In the genomic region with DNA sequence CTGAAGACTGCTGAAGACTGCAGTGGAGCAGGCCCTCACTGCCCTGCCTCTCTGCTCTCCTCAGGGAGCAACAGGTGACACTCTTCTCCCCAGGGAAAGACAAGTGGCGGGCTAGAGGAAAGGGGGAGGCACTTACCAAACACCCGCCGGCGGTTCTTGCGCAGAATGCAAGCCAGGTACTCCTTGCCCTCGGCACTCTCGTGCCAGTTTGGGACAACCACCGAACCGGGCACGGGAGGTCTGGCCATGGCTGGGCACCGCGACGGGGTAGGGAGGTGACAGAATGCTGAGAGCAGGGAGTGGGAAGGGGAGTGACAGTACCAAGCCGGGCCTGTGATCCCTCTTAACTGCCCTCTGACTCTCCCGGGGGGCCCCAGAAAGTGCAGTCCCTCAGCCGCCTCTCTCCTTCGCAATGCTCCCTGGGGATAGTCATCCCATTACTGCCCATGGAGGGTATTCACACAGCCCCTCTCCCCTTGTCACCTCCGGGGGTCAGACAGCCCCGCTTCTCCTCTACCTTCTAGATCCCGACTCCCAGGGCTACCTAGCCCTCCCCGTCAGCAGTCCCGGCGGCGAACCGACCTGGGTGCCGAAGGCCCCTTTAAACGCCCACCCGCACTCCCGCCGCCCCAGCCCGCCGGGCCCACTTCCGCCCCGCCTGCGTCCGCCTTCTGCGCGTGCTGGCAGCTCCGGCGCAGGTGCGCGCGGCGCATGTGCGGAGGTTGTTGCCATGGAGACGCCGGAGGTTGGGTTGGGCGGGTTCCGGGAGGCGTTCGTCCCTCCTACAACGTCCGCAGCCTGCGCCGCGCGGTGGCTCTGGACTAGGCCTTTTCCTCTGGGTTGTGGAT, we compare ENCODE assay signal across 8 cellular contexts. TPM values are rescaled to one million over a fixed set of nuclear protein-coding genes. Genes with fewer than 3 reads are reported as not detected.
DNase-seq lines count a peak whose midpoint lies in the region; ATAC-seq and TF ChIP-seq lines count a peak whose summit lies in the region.

A gene with protein sequence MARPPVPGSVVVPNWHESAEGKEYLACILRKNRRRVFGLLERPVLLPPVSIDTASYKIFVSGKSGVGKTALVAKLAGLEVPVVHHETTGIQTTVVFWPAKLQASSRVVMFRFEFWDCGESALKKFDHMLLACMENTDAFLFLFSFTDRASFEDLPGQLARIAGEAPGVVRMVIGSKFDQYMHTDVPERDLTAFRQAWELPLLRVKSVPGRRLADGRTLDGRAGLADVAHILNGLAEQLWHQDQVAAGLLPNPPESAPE (minus strand): TSS at position 689 of the 848 bp plus-strand sequence. CDS start 441 bp downstream, at position 248.

- TF ChIP-seq CTCF in GM13977 (IDR thresholded peaks at IDR 0.05; ENCODE audit: extremely low read depth, insufficient read depth, missing control alignments) (no peak), ascending aorta (IDR thresholded peaks at IDR 0.05) (no peak)

- peak; percentile 97 for DNase-seq in GM13977 (ENCODE audit: low spot score)
- peak; percentile 80 for DNase-seq in NCI-H1694 treated with DMSO at 0.1 percent for 48 hours (lab: John Stamatoyannopoulos, UW)
- DNase-seq in T-helper 2 cell = peak; percentile 92 to 94 (median 93)
- DNase-seq in ascending aorta (ENCODE audit: low spot score in 2 of 2) = peak; percentile 68 to 97
- peak; percentile 94 for DNase-seq in hepatic stellate cell (ENCODE audit: low spot score)
- peak; percentile 75 for DNase-seq in renal cortical epithelial cell (ENCODE audit: low read depth)
- DNase-seq in cortex of kidney (lab: John Stamatoyannopoulos, UW) = no peak

- H3K9me3 ChIP-seq in ascending aorta = no peaks in the 10 kb centered on the region

- peak within 1 kb of the TSS; percentile 74 to 84 for H3K27ac ChIP-seq in ascending aorta

- peak within 1 kb of the TSS; percentile 67 to 72 for H3K4me3 ChIP-seq in ascending aorta

- H3K36me3 ChIP-seq in ascending aorta = no peaks in the 10 kb centered on the region

- in situ Hi-C loops in GM13977 (cut with MboI; ENCODE audit: low pct_unique_long_range_greater_than_20kb, low sequenced_read_pairs, unreplicated experiment) = loop anchor here (25.0 kb wide), 1 partner anchor 376 kb away; a partner anchor contains a TSS

- intact Hi-C loops in ascending aorta (cut with DNase I) = loop anchor here (1.0 to 2.0 kb wide), 3 partner anchors 13 to 30 kb away; no protein-coding TSS in a partner anchor

- ATAC-seq in HG02885 (IDR thresholded peaks at IDR 0.05; ENCODE audit: poor library complexity, unreplicated experiment) = peak; percentile 89

- H3K4me1 ChIP-seq in ascending aorta = peaks cover 0 to 19% of the 10 kb centered on the region in 2 donors

- H3K27me3 ChIP-seq in ascending aorta = no peaks in the 10 kb centered on the region

RNA-seq across cellular contexts. Expression of the gene that starts here (rescaled TPM):
- total RNA-seq in ascending aorta (not detected), renal cortical epithelial cell (3.3 and 10.8 TPM in 2 replicates)

Comparison
In these comparisons a context has a peak if more than half of its experiments do, and no peak if none do; other contexts are left out.
1. Peak in DNase-seq, H3K4me3 ChIP-seq and H3K27ac ChIP-seq in ascending aorta; RNA of the gene not detected or under 1 TPM.